Comparison of ENCODE assay signal across 12 cellular contexts in the genomic region with DNA sequence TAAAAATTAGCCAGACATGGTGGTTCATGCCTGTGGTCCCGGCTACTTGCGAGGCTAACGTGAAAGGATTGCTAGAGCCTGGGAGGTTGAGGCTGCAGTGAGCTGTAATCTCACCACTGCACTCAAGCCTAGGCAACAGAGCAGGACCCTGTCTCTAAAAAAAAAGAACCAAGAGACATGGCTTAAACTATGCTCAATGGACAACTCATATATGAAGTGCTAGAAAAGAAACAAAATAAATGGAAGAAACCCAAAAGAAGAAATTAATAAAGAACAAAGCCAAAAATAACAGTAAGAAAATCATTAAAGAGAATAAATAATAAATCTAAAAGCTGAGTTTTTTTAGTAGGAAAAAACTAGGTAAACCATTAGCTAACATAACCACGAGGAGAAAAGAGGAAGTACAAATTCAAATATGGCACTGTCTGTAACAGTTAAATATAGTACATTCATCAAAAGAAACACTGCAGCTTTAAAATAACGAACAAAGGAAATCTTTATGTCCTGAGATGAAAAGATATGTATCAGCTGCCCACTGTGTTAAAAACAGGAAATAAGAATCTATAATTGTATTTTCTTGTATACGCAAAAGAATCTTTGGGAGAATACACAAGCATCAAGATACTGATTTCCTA. TPM values are rescaled to one million over a fixed set of nuclear protein-coding genes. Genes with fewer than 3 reads are reported as not detected.
A peak's percentile ranks its signal among the peaks of the same experiment; 100 is the strongest.
DNase-seq lines count a peak whose midpoint lies in the region; ATAC-seq, FAIRE-seq and TF ChIP-seq lines count a peak whose summit lies in the region.
"Had no signal": no experiment of that assay in that cellular context is flagged by ENCODE, and none has a peak within 500 bp of the region (broad histone marks: within the 10 kb centered on the region; RNA-seq: fewer than 3 reads in every experiment).

No MANE protein-coding gene starts in this region.

- H3K27ac ChIP-seq in BLaER1 treated with 17β-estradiol and CSF1 and Interleukin-3, amounts not matched to agents 10 nM and 100 nM: peak overlapping the region; percentile 24 to 80 (median 77); a peak in 21 of 22 replicates
- peak overlapping the region; percentile 50 for H3K27ac ChIP-seq in HL-60 (replicated peaks)
- no peak overlapping the region for H3K27ac ChIP-seq in RWPE1
- H3K27ac ChIP-seq: parathyroid adenoma had no signal

- FAIRE-seq in D721Med (lab: Jason Lieb, UNC): no peak

- no peaks in the 10 kb centered on the region for H3K9me3 Mint-ChIP-seq in activated T-helper 17 cell treated with anti-CD3 and anti-CD28 coated beads, Interleukin-2, amount 50 U/mL, for 72 hours

- peaks cover 11% of the 10 kb centered on the region for H3K4me1 Mint-ChIP-seq in activated T-helper 17 cell treated with anti-CD3 and anti-CD28 coated beads, Interleukin-2, amount 50 U/mL, for 72 hours

- POLR2A ChIA-PET in RWPE1 (lab: Yijun Ruan, JAX; ENCODE audit: low non-redundant PET): no interaction called here

- H3K9ac ChIP-seq in BLaER1 treated with 17β-estradiol and CSF1 and Interleukin-3, amounts not matched to agents 10 nM and 100 nM: peak overlapping the region in 6 of 11 experiments; percentile 20 to 46 (median 35); a peak in 7 of 22 replicates
- H3K9ac ChIP-seq: parathyroid adenoma had no signal

- H3K27me3 ChIP-seq in BLaER1 treated with 17β-estradiol and CSF1 and Interleukin-3, amounts not matched to agents 10 nM and 100 nM: no peaks in the 10 kb centered on the region
- H3K27me3 ChIP-seq in HL-60 (ENCODE audit: insufficient read depth, poor library complexity, severe bottlenecking): no peaks in the 10 kb centered on the region

- H3K4me2 ChIP-seq in BLaER1 treated with 17β-estradiol and CSF1 and Interleukin-3, amounts not matched to agents 10 nM and 100 nM: peak overlapping the region; percentile 43 to 70 (median 56)

- H3K9me3 ChIP-seq in BLaER1 treated with 17β-estradiol and CSF1 and Interleukin-3, amounts not matched to agents 10 nM and 100 nM (replicated peaks in 1 of 11): peaks cover 0 to 43% (median 28%) of the 10 kb centered on the region in 11 experiments; a peak in 14 of 22 replicates

- peak; percentile 73 for ATAC-seq in GM18907 (IDR thresholded peaks at IDR 0.05; ENCODE audit: unreplicated experiment)
- ATAC-seq in activated T-helper 17 cell treated with anti-CD3 and anti-CD28 coated beads, Interleukin-2, amount 50 U/mL, for 72 hours (replicated peaks): no peak
- ATAC-seq in HG02759 (IDR thresholded peaks at IDR 0.05; ENCODE audit: unreplicated experiment): no peak
- ATAC-seq: PC-3 had no signal

- H3K27ac Mint-ChIP-seq in activated T-helper 17 cell treated with anti-CD3 and anti-CD28 coated beads, Interleukin-2, amount 50 U/mL, for 72 hours: peak overlapping the region; percentile 77

- peaks cover 69 to 96% (median 88%) of the 10 kb centered on the region in 11 experiments for H3K36me3 ChIP-seq in BLaER1 treated with 17β-estradiol and CSF1 and Interleukin-3, amounts not matched to agents 10 nM and 100 nM

- no peak for DNase-seq in HL-60 (ENCODE audit: low read depth in 1 of 2, low spot score in 1 of 2)
- no peak for DNase-seq in D721Med (ENCODE audit: insufficient read length, low spot score)
- no peak for DNase-seq in RWPE1 (ENCODE audit: low spot score)
- DNase-seq in cerebellum (ENCODE audit: low spot score): no peak
- DNase-seq: C1 segment of cervical spinal cord; effector CD8-positive, alpha-beta T cell; PC-3 had no signal

- CTCF ChIA-PET in RWPE1 (lab: Yijun Ruan, JAX): interaction anchor here (0.5 to 0.8 kb wide), 3 partner anchors 38 to 1571 kb away, joined by 3 to 4 read pairs (median 3); no protein-coding TSS in a partner anchor

- peaks cover 95% of the 10 kb centered on the region for H3K36me3 Mint-ChIP-seq in activated T-helper 17 cell treated with anti-CD3 and anti-CD28 coated beads, Interleukin-2, amount 50 U/mL, for 72 hours (ENCODE audit: low read depth)

- no peaks in the 10 kb centered on the region for H4K20me1 ChIP-seq in BLaER1 treated with 17β-estradiol and CSF1 and Interleukin-3, amounts not matched to agents 10 nM and 100 nM

- H3K4me3 Mint-ChIP-seq in activated T-helper 17 cell treated with anti-CD3 and anti-CD28 coated beads, Interleukin-2, amount 50 U/mL, for 72 hours: no peak overlapping the region

- peaks cover 9 to 52% (median 32%) of the 10 kb centered on the region in 10 experiments for H3K4me1 ChIP-seq in BLaER1 treated with 17β-estradiol and CSF1 and Interleukin-3, amounts not matched to agents 10 nM and 100 nM
- H3K4me1 ChIP-seq: parathyroid adenoma had no signal

- no peaks in the 10 kb centered on the region for H3K27me3 Mint-ChIP-seq in activated T-helper 17 cell treated with anti-CD3 and anti-CD28 coated beads, Interleukin-2, amount 50 U/mL, for 72 hours

- no peak for TF ChIP-seq CTCF in HL-60 (IDR thresholded peaks at IDR 0.05; ENCODE audit: insufficient read depth, low read length)
- no peak for TF ChIP-seq CTCF in D721Med (IDR thresholded peaks at IDR 0.05; ENCODE audit: insufficient read depth, missing control alignments)
- no peak for TF ChIP-seq CTCF in RWPE1 (conservative IDR thresholded peaks at IDR 0.05; ENCODE audit: low read depth)

- H3K4me3 ChIP-seq in BLaER1 treated with 17β-estradiol and CSF1 and Interleukin-3, amounts not matched to agents 10 nM and 100 nM: peak overlapping the region in 1 of 10 experiments; percentile 13; a peak in 1 of 20 replicates
- no peak overlapping the region for H3K4me3 ChIP-seq in HL-60 (replicated peaks; ENCODE audit: insufficient read depth, low read length)

RNA-seq across cellular contexts. Expression of gene UPF2, which starts 48.7 kb away (rescaled TPM):
- 10 to 100 TPM; 41.5 to 52.4 TPM for total RNA-seq in activated T-helper 17 cell treated with anti-CD3 and anti-CD28 coated beads, Interleukin-2, amount 50 U/mL, for 72 hours
- total RNA-seq in cerebellum: 19.1 TPM
